ENCODE assay signal across 8 cellular contexts in the genomic region with DNA sequence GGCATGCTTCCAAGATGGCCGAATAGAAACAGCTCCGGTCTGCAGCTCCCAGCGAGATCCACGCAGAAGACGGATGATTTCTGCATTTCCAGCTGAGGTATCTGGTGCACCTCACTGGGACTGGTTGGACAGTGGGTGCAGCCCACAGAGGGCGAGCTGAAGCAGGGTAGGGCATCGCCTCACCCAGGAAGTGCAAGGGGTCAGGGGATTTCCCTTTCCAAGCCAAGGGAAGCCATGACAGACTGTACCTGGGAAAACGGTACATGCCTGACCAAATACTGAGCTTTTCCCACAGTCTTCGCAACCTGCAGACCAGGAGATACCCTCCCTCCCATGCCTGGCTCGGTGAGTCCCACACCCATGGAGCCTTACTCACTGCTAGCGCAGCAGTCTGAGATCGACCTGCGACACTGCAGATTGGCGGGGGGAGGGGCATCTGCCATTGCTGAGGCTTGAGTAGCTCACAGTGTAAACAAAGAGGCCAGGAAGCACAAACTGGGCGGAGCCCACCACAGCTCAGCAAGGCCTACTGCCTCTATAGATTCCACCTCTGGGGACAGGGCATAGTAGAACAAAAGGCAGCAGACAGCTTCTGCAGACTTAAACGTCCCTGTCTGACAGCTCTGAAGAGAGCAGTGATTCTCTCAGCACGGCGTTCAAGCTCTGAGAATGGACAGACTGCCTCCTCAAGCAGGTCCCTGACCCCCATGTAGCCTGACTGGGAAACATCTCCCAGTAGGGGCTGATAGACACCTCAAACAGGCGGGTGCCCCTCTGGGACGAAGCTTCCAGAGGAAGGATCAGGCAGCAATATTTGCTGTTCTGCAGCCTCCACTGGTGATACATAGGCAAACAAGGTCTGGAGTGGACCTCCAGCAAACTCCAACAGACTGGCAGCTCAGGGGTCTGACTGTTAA. TPM values are rescaled to one million over a fixed set of nuclear protein-coding genes. Genes with fewer than 3 reads are reported as not detected.
DNase-seq lines count a peak whose midpoint lies in the region; ATAC-seq and TF ChIP-seq lines count a peak whose summit lies in the region.
"Not testable (repeated sequence)": the region's sequence is repeated elsewhere in the genome, so short reads cannot be mapped to it uniquely, and the experiment has no call there.

No MANE protein-coding gene starts in this region.

- in situ Hi-C loops in IMR-90 (cut with MboI; ENCODE audit: low sequenced_read_pairs): not testable (repeated sequence)

- H3K4me1 Mint-ChIP-seq in activated CD4-positive, alpha-beta memory T cell treated with anti-CD3 and anti-CD28 coated beads, Interleukin-2, amount 10 ng/mL, durations not matched to agents 7 days and 5 days: not testable (repeated sequence)

- H3K36me3 Mint-ChIP-seq in activated CD4-positive, alpha-beta memory T cell treated with anti-CD3 and anti-CD28 coated beads, Interleukin-2, amount 10 ng/mL, durations not matched to agents 7 days and 5 days (ENCODE audit: low read depth): not testable (repeated sequence)

- not testable (repeated sequence) for H2BK15ac ChIP-seq in IMR-90 (ENCODE audit: low read depth, low read length)

- not testable (repeated sequence) for H2BK5ac ChIP-seq in IMR-90 (ENCODE audit: low read depth, low read length, poor library complexity, severe bottlenecking)

- H4K5ac ChIP-seq in IMR-90 (ENCODE audit: low read depth, low read length): not testable (repeated sequence)

- not testable (repeated sequence) for H2BK120ac ChIP-seq in IMR-90 (ENCODE audit: low read depth, low read length)

- not testable (repeated sequence) for H3K18ac ChIP-seq in IMR-90 (ENCODE audit: low read depth, low read length)

- dilution Hi-C loops in IMR-90 (cut with HindIII; ENCODE audit: low sequenced_read_pairs, unreplicated experiment): not testable (repeated sequence)

- not testable (repeated sequence) for H3K27me3 ChIP-seq in IMR-90 (ENCODE audit: control insufficient read depth, insufficient read depth, low read length); lower lobe of right lung (ENCODE audit: low read depth); thyroid gland

- H3K14ac ChIP-seq in IMR-90 (replicated peaks; ENCODE audit: low read depth, low read length): not testable (repeated sequence)

- WGBS in IMR-90 (ENCODE audit: extremely low coverage in 2 of 2, insufficient read length in 1 of 2), 2 experiments: 81% methylated on average over 7 of the region's 20 CpGs; no CpG with 5 or more reads in 1 of the 2 experiments
- 69 to 70% methylated on average over 19 to 20 of the region's 20 CpGs for WGBS in thyroid gland, 2 donors

- not testable (repeated sequence) for H3K27ac ChIP-seq in IMR-90 (ENCODE audit: insufficient read depth, low read length); lower lobe of right lung; thyroid gland

- CTCF ChIA-PET in IMR-90 (lab: Yijun Ruan, JAX): interaction anchor here (0.6 kb wide), 1 partner anchor 33 kb away, joined by 3 read pairs; no protein-coding TSS in a partner anchor
- CTCF ChIA-PET in activated CD4-positive, alpha-beta memory T cell treated with anti-CD3 and anti-CD28 coated beads, Interleukin-2, amount 10 ng/mL, durations not matched to agents 7 days and 5 days (lab: Charles Lee): not testable (repeated sequence)

- not testable (repeated sequence) for H4K20me1 ChIP-seq in IMR-90 (ENCODE audit: insufficient read depth, low read length)

- H3K56ac ChIP-seq in IMR-90 (ENCODE audit: extremely low read depth, insufficient read depth, low read length): not testable (repeated sequence)

- peak; percentile 82 for DNase-seq in DMS153 (lab: John Stamatoyannopoulos, UW)
- DNase-seq in IMR-90: peak; percentile 6
- peak; percentile 60 for DNase-seq in NCI-H2227 treated with DMSO at 0.1 percent for 48 hours (lab: John Stamatoyannopoulos, UW)
- DNase-seq in RPMI8226: peak; percentile 26
- DNase-seq in activated CD4-positive, alpha-beta memory T cell treated with anti-CD3 and anti-CD28 coated beads, Interleukin-2, amount 10 ng/mL, durations not matched to agents 7 days and 5 days: peak; percentile 20
- DNase-seq in epithelial cell of esophagus (ENCODE audit: low read depth): peak; percentile 51
- peak; percentile 59 for DNase-seq in lower lobe of right lung
- peak; percentile 43 to 54 for DNase-seq in thyroid gland

- not testable (repeated sequence) for H3K4ac ChIP-seq in IMR-90 (ENCODE audit: low read depth, low read length)

- H3K23ac ChIP-seq in IMR-90 (ENCODE audit: low read depth, low read length): not testable (repeated sequence)

- peak overlapping the region; percentile 72 for H2AFZ ChIP-seq in IMR-90 (replicated peaks; ENCODE audit: low read length, poor library complexity)

- not testable (repeated sequence) for H3K4me3 Mint-ChIP-seq in activated CD4-positive, alpha-beta memory T cell treated with anti-CD3 and anti-CD28 coated beads, Interleukin-2, amount 10 ng/mL, durations not matched to agents 7 days and 5 days

- not testable (repeated sequence) for H3K79me1 ChIP-seq in IMR-90 (ENCODE audit: low read depth in 1 of 2, low read length in 2 of 2)

- POLR2A ChIA-PET in IMR-90 (lab: Charles Lee; ENCODE audit: unreplicated experiment); activated CD4-positive, alpha-beta memory T cell treated with anti-CD3 and anti-CD28 coated beads, Interleukin-2, amount 10 ng/mL, durations not matched to agents 7 days and 5 days (lab: Charles Lee): not testable (repeated sequence)

- intact Hi-C loops in IMR-90 (cut with micrococcal nuclease); lower lobe of right lung (cut with DNase I); thyroid gland (cut with DNase I): not testable (repeated sequence)

- H3K4me2 ChIP-seq in IMR-90 (ENCODE audit: low read depth, low read length): not testable (repeated sequence)

- H2AK9ac ChIP-seq in IMR-90 (replicated peaks; ENCODE audit: low read depth, low read length, poor library complexity): not testable (repeated sequence)

- not testable (repeated sequence) for H2BK20ac ChIP-seq in IMR-90 (ENCODE audit: low read depth, low read length)

- TF ChIP-seq RAD21 in IMR-90 (IDR thresholded peaks at IDR 0.05; ENCODE audit: low read length): not testable (repeated sequence)

- not testable (repeated sequence) for TF ChIP-seq CTCF in IMR-90 (conservative IDR thresholded peaks at IDR 0.05; ENCODE audit: low read depth, low read length); epithelial cell of esophagus (IDR thresholded peaks at IDR 0.05; ENCODE audit: insufficient read depth, low read depth, low read length, missing control alignments); lower lobe of right lung (IDR thresholded peaks at IDR 0.05); thyroid gland (IDR thresholded peaks at IDR 0.05)

- not testable (repeated sequence) for H3K36me3 ChIP-seq in IMR-90 (ENCODE audit: control insufficient read depth, insufficient read depth, low read length); lower lobe of right lung; thyroid gland

- H3K27me3 Mint-ChIP-seq in activated CD4-positive, alpha-beta memory T cell treated with anti-CD3 and anti-CD28 coated beads, Interleukin-2, amount 10 ng/mL, durations not matched to agents 7 days and 5 days: not testable (repeated sequence)

- H3K9me3 Mint-ChIP-seq in activated CD4-positive, alpha-beta memory T cell treated with anti-CD3 and anti-CD28 coated beads, Interleukin-2, amount 10 ng/mL, durations not matched to agents 7 days and 5 days: not testable (repeated sequence)

- not testable (repeated sequence) for H3K27ac Mint-ChIP-seq in activated CD4-positive, alpha-beta memory T cell treated with anti-CD3 and anti-CD28 coated beads, Interleukin-2, amount 10 ng/mL, durations not matched to agents 7 days and 5 days

- H3K4me3 ChIP-seq in IMR-90 (ENCODE audit: insufficient read depth, low read depth, low read length); epithelial cell of esophagus (ENCODE audit: low read length); lower lobe of right lung; thyroid gland (replicated peaks in 1 of 3): not testable (repeated sequence)

- H4K91ac ChIP-seq in IMR-90 (ENCODE audit: insufficient read depth, low read depth, low read length): not testable (repeated sequence)

- peak overlapping the region in 1 of 2 experiments; percentile 61; a peak in 1 of 4 replicates for H4K8ac ChIP-seq in IMR-90 (ENCODE audit: low read depth in 2 of 2, low read length in 2 of 2)

- H3K9me1 ChIP-seq in IMR-90 (ENCODE audit: insufficient read depth, low read length): not testable (repeated sequence)

- not testable (repeated sequence) for H3K9ac ChIP-seq in IMR-90 (ENCODE audit: low read depth, low read length)

- not testable (repeated sequence) for H3K9me3 ChIP-seq in IMR-90 (ENCODE audit: control insufficient read depth, insufficient read depth, low read length); lower lobe of right lung; thyroid gland

- not testable (repeated sequence) for BruUV-seq in IMR-90 (replicated peaks; lab: Mats Ljungman, UMichigan)

- not testable (repeated sequence) for ATAC-seq in IMR-90 (ENCODE audit: low read depth); lower lobe of right lung

- not testable (repeated sequence) for TF ChIP-seq POLR2A in IMR-90 (IDR thresholded peaks at IDR 0.05; ENCODE audit: low read depth, low read length); thyroid gland (IDR thresholded peaks at IDR 0.05)

- not testable (repeated sequence) for H2AK5ac ChIP-seq in IMR-90 (ENCODE audit: low read depth, low read length)

- not testable (repeated sequence) for H3K4me1 ChIP-seq in IMR-90 (ENCODE audit: control insufficient read depth, insufficient read depth, low read length); lower lobe of right lung; thyroid gland

RNA-seq across cellular contexts. Expression of a gene that starts 36.5 kb away (rescaled TPM):
- total RNA-seq in IMR-90 (2012; rRNA removed) (0.36 and 0.83 TPM in 2 replicates), lower lobe of right lung (3.4 TPM), thyroid gland (1 to 10 TPM; 4.2 to 9.6 (median 5.0) TPM)
- 0.07 and 0.24 TPM in 2 replicates for polyA plus RNA-seq in IMR-90 (2012; rRNA removed)
- 0.03 and 0.05 TPM in 2 replicates for polyA plus RNA-seq in IMR-90 (2012; cell fraction: cytosol; rRNA removed)
- 0.30 TPM in 1 of 2 replicates, not detected in the other for polyA plus RNA-seq in IMR-90 (2012; cell fraction: nucleus; rRNA removed; ENCODE audit: low replicate concordance)
- under 1 TPM in 1 of 2 experiments, not detected in 1; 0.58 TPM for total RNA-seq in activated CD4-positive, alpha-beta memory T cell treated with anti-CD3 and anti-CD28 coated beads, Interleukin-2, amount 10 ng/mL, durations not matched to agents 7 days and 5 days

RNA-seq across cellular contexts. Expression of a gene that starts 36.9 kb away (rescaled TPM):
- total RNA-seq in IMR-90 (2012; rRNA removed): 21.0 and 32.5 TPM in 2 replicates
- 14.4 and 17.4 TPM in 2 replicates for polyA plus RNA-seq in IMR-90 (2012; rRNA removed)
- 5.3 and 6.5 TPM in 2 replicates for polyA plus RNA-seq in IMR-90 (2012; cell fraction: cytosol; rRNA removed)
- polyA plus RNA-seq in IMR-90 (2012; cell fraction: nucleus; rRNA removed; ENCODE audit: low replicate concordance): 5.0 and 14.2 TPM in 2 replicates
- 10 to 100 TPM; 27.0 to 31.5 TPM for total RNA-seq in activated CD4-positive, alpha-beta memory T cell treated with anti-CD3 and anti-CD28 coated beads, Interleukin-2, amount 10 ng/mL, durations not matched to agents 7 days and 5 days
- 33.5 TPM for total RNA-seq in lower lobe of right lung
- 10 to 100 TPM; 44.1 to 72.4 (median 57.8) TPM for total RNA-seq in thyroid gland

Comparison
In these comparisons a context has a peak if more than half of its experiments do, and no peak if none do; other contexts are left out.
1. DNase-seq: peak in every context shown above with its lines; median percentile 82 in DMS153; 60 in NCI-H2227 treated with DMSO at 0.1 percent for 48 hours; 59 in lower lobe of right lung; 51 in epithelial cell of esophagus; 48 in thyroid gland; 26 in RPMI8226; 20 in activated CD4-positive, alpha-beta memory T cell treated with anti-CD3 and anti-CD28 coated beads, Interleukin-2, amount 10 ng/mL, durations not matched to agents 7 days and 5 days; 6 in IMR-90.